ENCODE assay signal across 8 cellular contexts in genomic region chr2:79887747-79888374, GRCh38.
DNase-seq lines count a peak whose midpoint lies in the region; ATAC-seq, FAIRE-seq and TF ChIP-seq lines count a peak whose summit lies in the region.

No MANE protein-coding gene starts in this region.

- H3K4me1 Mint-ChIP-seq in Caco-2 (ENCODE audit: low read depth, unreplicated experiment) = no peaks in the 10 kb centered on the region
- H3K4me1 Mint-ChIP-seq in natural killer cell treated with Interleukin-12 subunit alpha and Interleukin-12 subunit beta and Interleukin-15 and Interleukin-18, amount 100 ng/mL, for 72 hours (ENCODE audit: low read depth in 2 of 2) = no peaks in the 10 kb centered on the region

- no peak overlapping the region for H3K27ac ChIP-seq in breast epithelium

- BruUV-seq in Caco-2 (replicated peaks; lab: Mats Ljungman, UMichigan) = no TSS peak

- no peaks in the 10 kb centered on the region for H3K36me3 Mint-ChIP-seq in Caco-2 (ENCODE audit: insufficient read depth, unreplicated experiment)
- no peaks in the 10 kb centered on the region for H3K36me3 Mint-ChIP-seq in natural killer cell treated with Interleukin-12 subunit alpha and Interleukin-12 subunit beta and Interleukin-15 and Interleukin-18, amount 100 ng/mL, for 72 hours

- H3K4me3 ChIP-seq in Caco-2 (ENCODE audit: low read depth, low read length) (no peak overlapping the region), breast epithelium (no peak overlapping the region)

- TF ChIP-seq CTCF in Caco-2 (IDR thresholded peaks at IDR 0.05; ENCODE audit: insufficient read depth in 1 of 2, low read depth in 1 of 2, low read length in 1 of 2, severe bottlenecking in 1 of 2, unreplicated experiment in 1 of 2) = peak; percentile 80 to 81
- peak; percentile 26 to 63 (median 53) for TF ChIP-seq CTCF in breast epithelium (IDR thresholded peaks at IDR 0.05)

- ATAC-seq in HG03354 (IDR thresholded peaks at IDR 0.05; ENCODE audit: poor library complexity, severe bottlenecking, unreplicated experiment) (peak; percentile 76), GM19395 (IDR thresholded peaks at IDR 0.05; ENCODE audit: unreplicated experiment) (no peak)
- no peak for ATAC-seq in natural killer cell treated with Interleukin-12 subunit alpha and Interleukin-12 subunit beta and Interleukin-15 and Interleukin-18, amount 100 ng/mL, for 72 hours

- peaks cover 14% of the 10 kb centered on the region for H3K27me3 Mint-ChIP-seq in Caco-2 (ENCODE audit: insufficient read depth, unreplicated experiment)
- no peaks in the 10 kb centered on the region for H3K27me3 Mint-ChIP-seq in natural killer cell treated with Interleukin-12 subunit alpha and Interleukin-12 subunit beta and Interleukin-15 and Interleukin-18, amount 100 ng/mL, for 72 hours

- H3K27me3 ChIP-seq in Caco-2 (replicated peaks; ENCODE audit: control insufficient read depth, insufficient read depth, low read length) (no peaks in the 10 kb centered on the region), breast epithelium (peaks cover 0 to 6% of the 10 kb centered on the region in 2 donors)

- no peaks in the 10 kb centered on the region for H3K36me3 ChIP-seq in Caco-2 (ENCODE audit: control insufficient read depth, insufficient read depth, low read length)
- no peaks in the 10 kb centered on the region for H3K36me3 ChIP-seq in breast epithelium

- no peaks in the 10 kb centered on the region for H3K9me3 Mint-ChIP-seq in Caco-2 (ENCODE audit: unreplicated experiment)
- peaks cover 4% of the 10 kb centered on the region for H3K9me3 Mint-ChIP-seq in natural killer cell treated with Interleukin-12 subunit alpha and Interleukin-12 subunit beta and Interleukin-15 and Interleukin-18, amount 100 ng/mL, for 72 hours

- H3K9me3 ChIP-seq in Caco-2 (no peaks in the 10 kb centered on the region), breast epithelium (no peaks in the 10 kb centered on the region)

- H3K27ac Mint-ChIP-seq in Caco-2 (ENCODE audit: unreplicated experiment) = no peak overlapping the region
- no peak overlapping the region for H3K27ac Mint-ChIP-seq in natural killer cell treated with Interleukin-12 subunit alpha and Interleukin-12 subunit beta and Interleukin-15 and Interleukin-18, amount 100 ng/mL, for 72 hours

- H3K4me3 Mint-ChIP-seq in Caco-2 (ENCODE audit: unreplicated experiment) = no peak overlapping the region
- H3K4me3 Mint-ChIP-seq in natural killer cell treated with Interleukin-12 subunit alpha and Interleukin-12 subunit beta and Interleukin-15 and Interleukin-18, amount 100 ng/mL, for 72 hours = no peak overlapping the region

- peak; percentile 59 for FAIRE-seq in GM18507 (lab: Jason Lieb, UNC)

- peak in 1 of 2 experiments; percentile 71 for DNase-seq in Caco-2
- no peak for DNase-seq in GM18507 (ENCODE audit: extremely low spot score, insufficient read length, low read depth)
- peak; percentile 40 for DNase-seq in NCI-H774 (lab: John Stamatoyannopoulos, UW)
- DNase-seq in breast epithelium (ENCODE audit: low spot score in 2 of 2) = no peak
- peak; percentile 60 to 73 for DNase-seq in lung microvascular endothelial cell (ENCODE audit: low read depth in 2 of 2)
- no peak for DNase-seq in natural killer cell treated with Interleukin-12 subunit alpha and Interleukin-12 subunit beta and Interleukin-15 and Interleukin-18, amount 100 ng/mL, for 72 hours (ENCODE audit: low spot score)

- CTCF ChIA-PET in Caco-2 (lab: Charles Lee) = no interaction called here

- H3K4me1 ChIP-seq in Caco-2 (no peaks in the 10 kb centered on the region), breast epithelium (no peaks in the 10 kb centered on the region)

- TF ChIP-seq POLR2A in breast epithelium (IDR thresholded peaks at IDR 0.05) = no peak

- POLR2A ChIA-PET in Caco-2 (lab: Charles Lee) = no interaction called here

- intact Hi-C loops in Caco-2 (cut with micrococcal nuclease; ENCODE audit: unreplicated experiment) = loop anchor here (1.0 kb wide), 3 partner anchors 653 to 896 kb away; no protein-coding TSS in a partner anchor
- intact Hi-C loops in breast epithelium (cut with DNase I; ENCODE audit: low total_unique reads) = no loop called here

Comparison
In these comparisons a context has a peak if more than half of its experiments do, and no peak if none do; other contexts are left out.
1. DNase-seq: peak in NCI-H774 (single experiment) and lung microvascular endothelial cell (2 of 2); none in GM18507 (single experiment), breast epithelium (0 of 2) and natural killer cell treated with Interleukin-12 subunit alpha and Interleukin-12 subunit beta and Interleukin-15 and Interleukin-18, amount 100 ng/mL, for 72 hours (single experiment).